Comparison of ENCODE assay signal across 12 cellular contexts in the genomic region with DNA sequence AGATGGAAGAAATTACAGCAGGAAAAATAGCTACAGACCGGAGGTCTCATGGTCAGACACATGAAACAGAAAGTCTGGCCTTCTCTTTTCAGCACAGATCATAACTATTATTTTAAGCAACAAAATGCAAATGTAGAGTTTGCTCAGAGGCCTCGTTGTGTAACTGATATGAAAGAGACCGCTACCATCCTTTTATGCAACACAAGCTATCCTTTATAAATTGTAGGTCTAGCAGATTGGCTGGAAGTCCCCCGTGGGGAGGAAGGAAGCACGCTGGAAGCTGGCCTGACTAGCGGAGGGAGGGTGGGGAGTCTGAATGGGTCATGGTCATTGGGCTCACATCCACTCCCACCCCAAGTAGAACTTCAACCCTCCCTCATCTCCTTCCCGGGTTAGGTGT. TPM values are rescaled to one million over a fixed set of nuclear protein-coding genes. Genes with fewer than 3 reads are reported as not detected.
DNase-seq lines count a peak whose midpoint lies in the region; ATAC-seq and FAIRE-seq lines count a peak whose summit lies in the region.
"Had no signal": no experiment of that assay in that cellular context is flagged by ENCODE, and none has a peak within 500 bp of the region (broad histone marks: within the 10 kb centered on the region; RNA-seq: fewer than 3 reads in every experiment).

No MANE protein-coding gene starts in this region.

- H3K27ac Mint-ChIP-seq in activated naive CD8-positive, alpha-beta T cell treated with anti-CD3 and anti-CD28 coated beads for 36 hours = no peak overlapping the region
- H3K27ac Mint-ChIP-seq in stimulated activated naive CD8-positive, alpha-beta T cell treated with anti-CD3 and anti-CD28 coated beads, Interleukin-15, amount 100 ng/mL, for 72 hours = no peak overlapping the region
- H3K27ac Mint-ChIP-seq: activated CD4-positive, alpha-beta memory T cell treated with anti-CD3 and anti-CD28 coated beads for 36 hours; immature natural killer cell had no signal

- DNase-seq in SK-MEL-5 (ENCODE audit: low read depth, low spot score) (peak; percentile 32), substantia nigra (lab: John Stamatoyannopoulos, UW) (peak in 12 of 49 donors; percentile 0 to 63 (median 2)), urothelium cell line (ENCODE audit: low spot score) (no peak), NCI-H1105 (lab: John Stamatoyannopoulos, UW) (no peak)
- DNase-seq in activated naive CD8-positive, alpha-beta T cell treated with anti-CD3 and anti-CD28 coated beads for 36 hours = no peak
- DNase-seq in stimulated activated naive CD8-positive, alpha-beta T cell treated with anti-CD3 and anti-CD28 coated beads, Interleukin-15, amount 100 ng/mL, for 72 hours = no peak
- DNase-seq: activated CD4-positive, alpha-beta memory T cell treated with anti-CD3 and anti-CD28 coated beads for 36 hours; immature natural killer cell; SK-N-SH had no signal

- in situ Hi-C loops in SK-MEL-5 (cut with HindIII; ENCODE audit: low pct_unique_long_range_greater_than_20kb, low sequenced_read_pairs) = loop anchor here (25.0 kb wide), 1 partner anchor 160 kb away; a partner anchor contains a TSS

- peak; percentile 94 for ATAC-seq in GM19324 (IDR thresholded peaks at IDR 0.05; ENCODE audit: low FRiP score, unreplicated experiment)
- ATAC-seq in HG02870 (IDR thresholded peaks at IDR 0.05; ENCODE audit: unreplicated experiment) = peak; percentile 75
- ATAC-seq in stimulated activated naive CD8-positive, alpha-beta T cell treated with anti-CD3 and anti-CD28 coated beads, Interleukin-15, amount 100 ng/mL, for 72 hours = no peak

- peaks cover 2% of the 10 kb centered on the region for H3K36me3 Mint-ChIP-seq in activated naive CD8-positive, alpha-beta T cell treated with anti-CD3 and anti-CD28 coated beads for 36 hours
- H3K36me3 Mint-ChIP-seq: immature natural killer cell had no signal

- H3K4me3 Mint-ChIP-seq in activated naive CD8-positive, alpha-beta T cell treated with anti-CD3 and anti-CD28 coated beads for 36 hours = no peak overlapping the region
- no peak overlapping the region for H3K4me3 Mint-ChIP-seq in stimulated activated naive CD8-positive, alpha-beta T cell treated with anti-CD3 and anti-CD28 coated beads, Interleukin-15, amount 100 ng/mL, for 72 hours
- H3K4me3 Mint-ChIP-seq: activated CD4-positive, alpha-beta memory T cell treated with anti-CD3 and anti-CD28 coated beads for 36 hours; immature natural killer cell had no signal

- no peaks in the 10 kb centered on the region for H3K4me1 Mint-ChIP-seq in activated naive CD8-positive, alpha-beta T cell treated with anti-CD3 and anti-CD28 coated beads for 36 hours
- no peaks in the 10 kb centered on the region for H3K4me1 Mint-ChIP-seq in stimulated activated naive CD8-positive, alpha-beta T cell treated with anti-CD3 and anti-CD28 coated beads, Interleukin-15, amount 100 ng/mL, for 72 hours
- H3K4me1 Mint-ChIP-seq: immature natural killer cell had no signal

- peak overlapping the region; percentile 54 for H3K27ac ChIP-seq in substantia nigra (ENCODE audit: low read depth, low read length, poor library complexity, severe bottlenecking)

- H3K9me3 Mint-ChIP-seq in activated naive CD8-positive, alpha-beta T cell treated with anti-CD3 and anti-CD28 coated beads for 36 hours = peaks cover 7% of the 10 kb centered on the region
- H3K9me3 Mint-ChIP-seq in stimulated activated naive CD8-positive, alpha-beta T cell treated with anti-CD3 and anti-CD28 coated beads, Interleukin-15, amount 100 ng/mL, for 72 hours = peaks cover 6 to 23% of the 10 kb centered on the region in 2 donors

- no peaks in the 10 kb centered on the region for H3K27me3 Mint-ChIP-seq in activated naive CD8-positive, alpha-beta T cell treated with anti-CD3 and anti-CD28 coated beads for 36 hours
- no peaks in the 10 kb centered on the region for H3K27me3 Mint-ChIP-seq in stimulated activated naive CD8-positive, alpha-beta T cell treated with anti-CD3 and anti-CD28 coated beads, Interleukin-15, amount 100 ng/mL, for 72 hours

- no peak for FAIRE-seq in urothelium cell line (lab: Jason Lieb, UNC)

RNA-seq across cellular contexts. Expression of a gene that starts 27.7 kb away (rescaled TPM):
- not detected in 2 replicates for total RNA-seq in SK-MEL-5 (2014; rRNA removed; shearing (Covaris generic))
- not detected in 2 replicates for polyA plus RNA-seq in SK-MEL-5 (2015; cell fraction: cytosol; rRNA removed)
- polyA plus RNA-seq in SK-MEL-5 (2015; cell fraction: nucleus; rRNA removed) = not detected in 2 replicates
- not detected for total RNA-seq in activated naive CD8-positive, alpha-beta T cell treated with anti-CD3 and anti-CD28 coated beads for 36 hours
- total RNA-seq: activated CD4-positive, alpha-beta memory T cell treated with anti-CD3 and anti-CD28 coated beads for 36 hours; HT1080 had no signal
- polyA plus RNA-seq: immature natural killer cell, SK-N-SH had no signal
